In genomic region chr11:57499983-57500461, GRCh38 we compare ENCODE assay signal across 10 cellular contexts. TPM values are rescaled to one million over a fixed set of nuclear protein-coding genes. Genes with fewer than 3 reads are reported as not detected.
DNase-seq lines count a peak whose midpoint lies in the region; ATAC-seq and TF ChIP-seq lines count a peak whose summit lies in the region.
"Had no signal": no experiment of that assay in that cellular context is flagged by ENCODE, and none has a peak within 500 bp of the region (broad histone marks: within the 10 kb centered on the region; RNA-seq: fewer than 3 reads in every experiment).

No MANE protein-coding gene starts in this region.

- no peaks in the 10 kb centered on the region for H3K36me3 ChIP-seq in PC-9 (ENCODE audit: low read depth)
- peaks cover 0 to 24% (median 0%) of the 10 kb centered on the region in 3 experiments for H3K36me3 ChIP-seq in naive thymus-derived CD4-positive, alpha-beta T cell (ENCODE audit: control insufficient read depth in 2 of 3, insufficient read depth in 3 of 3, low read length in 3 of 3)

- CTCF ChIA-PET in PC-9 (lab: Charles Lee): no interaction called here
- CTCF ChIA-PET in naive thymus-derived CD4-positive, alpha-beta T cell (lab: Charles Lee): interaction anchor here (0.6 to 14.7 kb wide), 2 partner anchors 28 to 211 kb away, joined by 3 to 286 read pairs; partner anchors contain the start of gene TIMM10

- ATAC-seq in GM18868 (IDR thresholded peaks at IDR 0.05; ENCODE audit: unreplicated experiment) (peak; percentile 13), HG02884 (IDR thresholded peaks at IDR 0.05; ENCODE audit: unreplicated experiment) (no peak)
- no peak for ATAC-seq in naive thymus-derived CD4-positive, alpha-beta T cell

- no peak for TF ChIP-seq CTCF in PC-9 (conservative IDR thresholded peaks at IDR 0.05)
- TF ChIP-seq CTCF in fibroblast of the aortic adventitia (IDR thresholded peaks at IDR 0.05; ENCODE audit: insufficient read depth, low read length): no peak
- TF ChIP-seq CTCF in retinal pigment epithelial cell (conservative IDR thresholded peaks at IDR 0.05; ENCODE audit: low read depth, low read length): no peak
- TF ChIP-seq CTCF in GM10266 (IDR thresholded peaks at IDR 0.05; ENCODE audit: control insufficient read depth, insufficient read depth, low read depth, missing control alignments): no peak

- BruUV-seq in PC-9 (replicated peaks; lab: Mats Ljungman, UMichigan): no TSS peak

- H3F3A ChIP-seq in PC-9 (ENCODE audit: insufficient read depth, low read depth): peaks cover 27% of the 10 kb centered on the region

- no peaks in the 10 kb centered on the region for H3K27me3 ChIP-seq in PC-9 (ENCODE audit: insufficient read depth, low read depth)
- H3K27me3 ChIP-seq in naive thymus-derived CD4-positive, alpha-beta T cell (ENCODE audit: control insufficient read depth in 2 of 2, insufficient read depth in 2 of 2, low read length in 2 of 2): no peaks in the 10 kb centered on the region

- H3K27ac Mint-ChIP-seq in naive thymus-derived CD4-positive, alpha-beta T cell: peak overlapping the region in 1 of 9 donors; percentile 20

- DNase-seq in PC-9 (no peak), fibroblast of the aortic adventitia (ENCODE audit: low read depth) (no peak), retinal pigment epithelial cell (ENCODE audit: low read depth) (no peak), GM10266 (ENCODE audit: extremely low spot score) (no peak), NCI-H1417 treated with DMSO at 0.1 percent for 48 hours (lab: John Stamatoyannopoulos, UW) (no peak)
- DNase-seq in naive thymus-derived CD4-positive, alpha-beta T cell: no peak
- DNase-seq: SIG-M5 had no signal

- H3K79me2 ChIP-seq in PC-9 (ENCODE audit: low read depth): no peaks in the 10 kb centered on the region

- H4K20me1 ChIP-seq in PC-9 (ENCODE audit: insufficient read depth): no peaks in the 10 kb centered on the region

- peak overlapping the region; percentile 93 for H3K4me2 ChIP-seq in PC-9

- peak overlapping the region; percentile 76; the same call in 1 of the 2 replicates for H2AFZ ChIP-seq in PC-9

- POLR2A ChIA-PET in PC-9 (lab: Charles Lee; ENCODE audit: unreplicated experiment): no interaction called here
- POLR2A ChIA-PET in naive thymus-derived CD4-positive, alpha-beta T cell (lab: Charles Lee): interaction anchor here (1.1 kb wide), 1 partner anchor 30 kb away, joined by 4 read pairs; no protein-coding TSS in a partner anchor

- no peaks in the 10 kb centered on the region for H3K9me3 Mint-ChIP-seq in naive thymus-derived CD4-positive, alpha-beta T cell

- intact Hi-C loops in PC-9 (cut with micrococcal nuclease; ENCODE audit: unreplicated experiment): no loop called here
- intact Hi-C loops in naive thymus-derived CD4-positive, alpha-beta T cell (cut with micrococcal nuclease): loop anchor here (10.0 kb wide), 2 partner anchors 295 to 1025 kb away; no protein-coding TSS in a partner anchor

- no peaks in the 10 kb centered on the region for H3K9me2 ChIP-seq in PC-9 (ENCODE audit: insufficient read depth)

- peaks cover 0 to 7% (median 6%) of the 10 kb centered on the region in 7 donors for H3K4me1 Mint-ChIP-seq in naive thymus-derived CD4-positive, alpha-beta T cell

- H3K4me3 ChIP-seq in PC-9 (peak overlapping the region; percentile 52; the same call in 1 of the 2 replicates), fibroblast of the aortic adventitia (ENCODE audit: low read depth, low read length) (peak overlapping the region; percentile 52), retinal pigment epithelial cell (ENCODE audit: low read length) (peak overlapping the region; percentile 46)
- H3K4me3 ChIP-seq in naive thymus-derived CD4-positive, alpha-beta T cell (ENCODE audit: low read length): no peak overlapping the region
- H3K4me3 ChIP-seq: GM12878 had no signal

- H3K27me3 Mint-ChIP-seq in naive thymus-derived CD4-positive, alpha-beta T cell: no peaks in the 10 kb centered on the region

- no peak overlapping the region for H3K27ac ChIP-seq in PC-9
- H3K27ac ChIP-seq in naive thymus-derived CD4-positive, alpha-beta T cell (ENCODE audit: low read depth, low read length): no peak overlapping the region

- H3K4me3 Mint-ChIP-seq in naive thymus-derived CD4-positive, alpha-beta T cell: peak overlapping the region in 3 of 10 donors; percentile 1 to 57 (median 36)

- peaks cover 57% of the 10 kb centered on the region for H3K4me1 ChIP-seq in PC-9 (replicated peaks; ENCODE audit: insufficient read depth)
- H3K4me1 ChIP-seq in naive thymus-derived CD4-positive, alpha-beta T cell (ENCODE audit: control insufficient read depth in 2 of 2, insufficient read depth in 2 of 2, low read length in 2 of 2): no peaks in the 10 kb centered on the region

- H3K36me3 Mint-ChIP-seq in naive thymus-derived CD4-positive, alpha-beta T cell: peaks cover 0 to 29% (median 7%) of the 10 kb centered on the region in 5 donors

- no peaks in the 10 kb centered on the region for H3K9me3 ChIP-seq in PC-9 (ENCODE audit: insufficient read depth, low read depth)
- H3K9me3 ChIP-seq in naive thymus-derived CD4-positive, alpha-beta T cell (ENCODE audit: control insufficient read depth in 2 of 3, low read length in 3 of 3): no peaks in the 10 kb centered on the region

RNA-seq across cellular contexts. Expression of gene SLC43A1, which starts 15.5 kb away (rescaled TPM):
- 3.2 and 4.0 TPM in 2 replicates for total RNA-seq in PC-9 (2021)
- total RNA-seq in fibroblast of the aortic adventitia (ENCODE audit: low replicate concordance): 11.4 and 15.3 TPM in 2 replicates
- total RNA-seq in naive thymus-derived CD4-positive, alpha-beta T cell: 10 to 100 TPM; 10.1 to 19.2 (median 16.3) TPM
- polyA plus RNA-seq in naive thymus-derived CD4-positive, alpha-beta T cell: 10 to 100 TPM; 12.7 to 15.4 TPM

RNA-seq across cellular contexts. Expression of gene TIMM10, which starts 30.5 kb away (rescaled TPM):
- total RNA-seq in PC-9 (2021): 90.2 and 94.7 TPM in 2 replicates
- 32.1 and 77.5 TPM in 2 replicates for total RNA-seq in fibroblast of the aortic adventitia (ENCODE audit: low replicate concordance)
- total RNA-seq in naive thymus-derived CD4-positive, alpha-beta T cell: 10 to 100 TPM; 23.7 to 52.8 (median 34.7) TPM
- 10 to 100 TPM; 76.5 to 79.4 TPM for polyA plus RNA-seq in naive thymus-derived CD4-positive, alpha-beta T cell

RNA-seq across cellular contexts. Expression of gene SMTNL1, which starts 37.4 kb away (rescaled TPM):
- total RNA-seq in PC-9 (2021) (not detected in 2 replicates), fibroblast of the aortic adventitia (ENCODE audit: low replicate concordance) (not detected in 2 replicates)
- total RNA-seq in naive thymus-derived CD4-positive, alpha-beta T cell: not detected
- under 1 TPM; 0.28 to 0.44 TPM for polyA plus RNA-seq in naive thymus-derived CD4-positive, alpha-beta T cell
- total RNA-seq: GM12878 had no signal

RNA-seq across cellular contexts. Expression of gene RTN4RL2, which starts 39.7 kb away (rescaled TPM):
- total RNA-seq in PC-9 (2021): 3.4 and 4.6 TPM in 2 replicates
- 0.09 and 0.90 TPM in 2 replicates for total RNA-seq in fibroblast of the aortic adventitia (ENCODE audit: low replicate concordance)
- total RNA-seq in naive thymus-derived CD4-positive, alpha-beta T cell: under 1 TPM in 3 of 5 experiments, not detected in 2; 0.19 to 0.47 (median 0.27) TPM
- polyA plus RNA-seq in naive thymus-derived CD4-positive, alpha-beta T cell: under 1 TPM; 0.08 to 0.44 TPM
